Comparison of ENCODE assay signal across 17 cellular contexts in genomic region chr12:20547788-20548575, GRCh38.
DNase-seq lines count a peak whose midpoint lies in the region; ATAC-seq and TF ChIP-seq lines count a peak whose summit lies in the region.
"Had no signal": no experiment of that assay in that cellular context is flagged by ENCODE, and none has a peak within 500 bp of the region (broad histone marks: within the 10 kb centered on the region; RNA-seq: fewer than 3 reads in every experiment).

No MANE protein-coding gene starts in this region.

- DNase-seq in EL (peak; percentile 7), cerebellar cortex (ENCODE audit: low spot score) (peak; percentile 28), left ventricle myocardium inferior (no peak), sciatic nerve (ENCODE audit: low spot score) (no peak), NCI-H226 (no peak), HK-2 (ENCODE audit: unreplicated experiment) (no peak), COLO829 (ENCODE audit: low spot score) (no peak)
- DNase-seq: activated CD4-positive, alpha-beta T cell treated with anti-CD3 and anti-CD28 coated beads for 1 hour; activated CD8-positive, alpha-beta memory T cell treated with anti-CD3 and anti-CD28 coated beads, Interleukin-2, amount 10 ng/mL, durations not matched to agents 7 days and 5 days; activated gamma-delta T cell; effector CD8-positive, alpha-beta T cell; immature natural killer cell; NCI-H1694; NCI-H446; SIG-M5; testis had no signal

- peaks cover 4% of the 10 kb centered on the region for H3K36me3 ChIP-seq in left ventricle myocardium inferior

- H3K4me3 ChIP-seq in left ventricle myocardium inferior: peak overlapping the region; percentile 4
- H3K4me3 ChIP-seq: testis had no signal

- H3K9me3 ChIP-seq in left ventricle myocardium inferior (replicated peaks): no peaks in the 10 kb centered on the region
- H3K9me3 ChIP-seq: testis had no signal

- intact Hi-C loops in left ventricle myocardium inferior (cut with micrococcal nuclease): no loop called here
- intact Hi-C loops in sciatic nerve (cut with DNase I): no loop called here

- no peak for TF ChIP-seq CTCF in left ventricle myocardium inferior (IDR thresholded peaks at IDR 0.05; ENCODE audit: borderline replicate concordance)

- H3K27ac ChIP-seq in left ventricle myocardium inferior (replicated peaks): peak overlapping the region; percentile 60
- H3K27ac ChIP-seq: testis had no signal

- H3K27me3 ChIP-seq in left ventricle myocardium inferior (ENCODE audit: low read depth): no peaks in the 10 kb centered on the region
- H3K27me3 ChIP-seq: testis had no signal

- peak; percentile 83 for ATAC-seq in sciatic nerve
- ATAC-seq in GM18870 (IDR thresholded peaks at IDR 0.05; ENCODE audit: unreplicated experiment): no peak
- ATAC-seq: activated CD8-positive, alpha-beta memory T cell treated with anti-CD3 and anti-CD28 coated beads, Interleukin-2, amount 10 ng/mL, durations not matched to agents 7 days and 5 days had no signal

- H3K4me1 ChIP-seq in left ventricle myocardium inferior: peaks cover 67% of the 10 kb centered on the region
- H3K4me1 ChIP-seq: testis had no signal

Comparison
In these comparisons a context has a peak if more than half of its experiments do, and no peak if none do; other contexts are left out.
1. DNase-seq: peak in EL (single experiment) and cerebellar cortex (single experiment); none in left ventricle myocardium inferior (single experiment), sciatic nerve (single experiment), NCI-H226 (single experiment), HK-2 (single experiment) and COLO829 (single experiment).